In genomic region chr11:64643258-64643881, GRCh38 we compare ENCODE assay signal across 10 cellular contexts. TPM values are rescaled to one million over a fixed set of nuclear protein-coding genes. Genes with fewer than 3 reads are reported as not detected.
A peak's percentile ranks its signal among the peaks of the same experiment; 100 is the strongest.
DNase-seq lines count a peak whose midpoint lies in the region; ATAC-seq lines count a peak whose summit lies in the region.
"Had no signal": no experiment of that assay in that cellular context is flagged by ENCODE, and none has a peak within 500 bp of the region (broad histone marks: within the 10 kb centered on the region; RNA-seq: fewer than 3 reads in every experiment).

No MANE protein-coding gene starts in this region.

- peak; percentile 61 for DNase-seq in DMS 273 (lab: John Stamatoyannopoulos, UW; ENCODE audit: unreplicated experiment)
- no peak for DNase-seq in DMS 273 treated with DMSO at 0.1 percent for 48 hours (lab: John Stamatoyannopoulos, UW)
- peak; percentile 64 for DNase-seq in SK-N-DZ (ENCODE audit: low spot score)
- DNase-seq in substantia nigra (lab: John Stamatoyannopoulos, UW), result peak in 27 of 49 donors; percentile 22 to 84 (median 50)
- DNase-seq in stimulated activated CD4-positive, alpha-beta T cell treated with anti-CD3 and anti-CD28 coated beads, Interleukin-4, amount 100 ng/mL, for 24 hours, result no peak
- DNase-seq in activated CD4-positive, alpha-beta T cell treated with anti-CD3 and anti-CD28 coated beads for 4 hours, result no peak

- no peak for ATAC-seq in HG02938 (IDR thresholded peaks at IDR 0.05; ENCODE audit: unreplicated experiment)
- ATAC-seq: HepG2 had no signal

- H3K9ac ChIP-seq in iPS-18a (ENCODE audit: low read length), result no peak overlapping the region

- H3K9me3 ChIP-seq in iPS-18a (ENCODE audit: control insufficient read depth, low read depth, low read length), result no peaks in the 10 kb centered on the region

- H3K4me3 ChIP-seq in iPS-18a (ENCODE audit: low read length), result peak overlapping the region; percentile 51

- no peaks in the 10 kb centered on the region for H3K36me3 ChIP-seq in iPS-18a (ENCODE audit: control insufficient read depth, low read depth, low read length)

- H3K27ac ChIP-seq in iPS-18a (ENCODE audit: low read length) (no peak overlapping the region), substantia nigra (ENCODE audit: low read depth, low read length, poor library complexity, severe bottlenecking) (no peak overlapping the region)
- H3K27ac ChIP-seq: 22Rv1 had no signal

- H3K4me1 ChIP-seq in iPS-18a (ENCODE audit: control insufficient read depth, low read depth, low read length), result peaks cover 13% of the 10 kb centered on the region

- peaks cover 65% of the 10 kb centered on the region for H3K27me3 ChIP-seq in iPS-18a (ENCODE audit: control insufficient read depth, insufficient read depth, low read length)

RNA-seq across cellular contexts. Expression of gene SLC22A12, which starts 52.4 kb away (rescaled TPM):
- not detected in 2 replicates for polyA plus RNA-seq in SK-N-DZ (2014; cell fraction: cytosol; rRNA removed)
- not detected in 2 replicates for polyA plus RNA-seq in SK-N-DZ (2014; cell fraction: nucleus; rRNA removed)
- polyA plus RNA-seq: HepG2 had no signal

Comparison
In these comparisons a context has a peak if more than half of its experiments do, and no peak if none do; other contexts are left out.
1. DNase-seq: peak in DMS 273 (single experiment), SK-N-DZ (single experiment) and substantia nigra (27 of 49); none in DMS 273 treated with DMSO at 0.1 percent for 48 hours (single experiment), stimulated activated CD4-positive, alpha-beta T cell treated with anti-CD3 and anti-CD28 coated beads, Interleukin-4, amount 100 ng/mL, for 24 hours (single experiment) and activated CD4-positive, alpha-beta T cell treated with anti-CD3 and anti-CD28 coated beads for 4 hours (0 of 2).